ENCODE assay signal across 13 cellular contexts in the genomic region with DNA sequence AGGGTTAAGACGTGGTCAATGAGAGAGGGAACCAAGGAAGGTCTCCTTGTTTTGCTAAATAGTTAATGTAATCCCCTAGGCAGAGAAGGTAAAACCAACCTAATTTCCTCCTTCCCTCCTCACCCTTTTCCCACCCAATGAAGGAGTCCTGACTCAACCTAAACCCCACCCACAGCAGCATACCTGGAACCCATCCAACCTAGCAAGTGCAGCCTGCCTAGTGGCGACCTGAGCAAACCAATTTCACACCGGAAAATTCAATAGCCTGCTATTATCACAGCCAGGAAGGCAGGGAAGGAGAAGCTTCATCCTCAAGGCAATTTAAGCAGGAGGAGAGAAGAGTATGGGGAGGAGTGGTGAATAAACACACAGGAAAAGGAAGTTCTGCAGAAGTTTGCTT. TPM values are rescaled to one million over a fixed set of nuclear protein-coding genes. Genes with fewer than 3 reads are reported as not detected.
A peak's percentile ranks its signal among the peaks of the same experiment; 100 is the strongest.
DNase-seq lines count a peak whose midpoint lies in the region; ATAC-seq and TF ChIP-seq lines count a peak whose summit lies in the region.
"Had no signal": no experiment of that assay in that cellular context is flagged by ENCODE, and none has a peak within 500 bp of the region (broad histone marks: within the 10 kb centered on the region; RNA-seq: fewer than 3 reads in every experiment).

No MANE protein-coding gene starts in this region.

- H3K4me3 ChIP-seq in choroid plexus epithelial cell (ENCODE audit: low read depth, low read length) = no peak overlapping the region
- H3K4me3 ChIP-seq: testis had no signal

- peak; percentile 3 for TF ChIP-seq CTCF in choroid plexus epithelial cell (conservative IDR thresholded peaks at IDR 0.05; ENCODE audit: low read depth, low read length)

- no peak for ATAC-seq in GM21515 (IDR thresholded peaks at IDR 0.05; ENCODE audit: unreplicated experiment)
- ATAC-seq: natural killer cell, sciatic nerve had no signal

- peak; percentile 17 for DNase-seq in DMS153 (lab: John Stamatoyannopoulos, UW)
- DNase-seq in DMS153 treated with DMSO at 0.1 percent for 48 hours (lab: John Stamatoyannopoulos, UW; ENCODE audit: unreplicated experiment) = no peak
- peak; percentile 81 for DNase-seq in NCI-H2029 treated with DMSO at 0.1 percent for 48 hours (lab: John Stamatoyannopoulos, UW)
- DNase-seq in choroid plexus epithelial cell (ENCODE audit: low read depth) = peak; percentile 41
- DNase-seq in myocyte (ENCODE audit: low read depth) = peak; percentile 36
- no peak for DNase-seq in stimulated activated CD8-positive, alpha-beta memory T cell treated with anti-CD3 and anti-CD28 coated beads, Interleukin-4, amount 100 ng/mL, for 48 hours
- DNase-seq in 8988T = no peak
- DNase-seq: activated naive CD4-positive, alpha-beta T cell; immature natural killer cell; natural killer cell; testis had no signal

RNA-seq across cellular contexts. Expression of gene OSTM1, which starts 46.9 kb away (rescaled TPM):
- total RNA-seq in myocyte = 96.9 and 123 TPM in 2 replicates
- polyA plus RNA-seq in myocyte (2012) = 42.2 TPM

Comparison
In these comparisons a context has a peak if more than half of its experiments do, and no peak if none do; other contexts are left out.
1. DNase-seq: peak in DMS153 (single experiment), NCI-H2029 treated with DMSO at 0.1 percent for 48 hours (single experiment), choroid plexus epithelial cell (single experiment) and myocyte (single experiment); none in DMS153 treated with DMSO at 0.1 percent for 48 hours (single experiment), stimulated activated CD8-positive, alpha-beta memory T cell treated with anti-CD3 and anti-CD28 coated beads, Interleukin-4, amount 100 ng/mL, for 48 hours (single experiment) and 8988T (single experiment).